Comparison of ENCODE assay signal across 1 cellular context in genomic region chr11:12687740-12688139, GRCh38.
TF ChIP-seq lines count a peak whose summit lies in the region.

No MANE protein-coding gene starts in this region.

TF ChIP-seq in HEK293, 187 proteins besides CTCF, POLR2A, EP300 and RAD21 (continued from another document):
- TF ChIP-seq ZBTB44 (tag by site-specific recombination; IDR thresholded peaks at IDR 0.05) (no peak), GLIS1 (tag by site-specific recombination; IDR thresholded peaks at IDR 0.05) (no peak), MEIS1 (CRISPR knock-in tag; IDR thresholded peaks at IDR 0.05; ENCODE audit: borderline replicate concordance) (no peak)
